In the genomic region with DNA sequence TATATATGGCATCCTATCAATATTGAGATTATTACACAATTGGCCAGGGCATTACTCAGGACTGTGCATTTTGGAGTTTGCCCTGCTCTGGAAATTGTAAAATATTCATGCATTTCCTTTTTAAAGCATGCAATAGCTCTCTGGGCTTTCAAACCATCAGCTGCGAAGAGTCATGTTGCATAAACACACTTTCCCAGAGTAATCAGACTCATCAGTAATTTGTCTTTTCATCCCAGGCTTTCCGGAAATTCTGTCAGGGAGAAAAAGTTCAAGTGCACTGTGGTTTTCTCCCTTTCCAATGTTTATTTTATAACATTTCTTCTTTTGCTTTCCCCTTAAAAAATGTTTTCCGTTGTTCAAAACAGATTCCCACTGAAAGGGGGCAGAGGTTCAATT, we compare ENCODE assay signal across 12 cellular contexts. TPM values are rescaled to one million over a fixed set of nuclear protein-coding genes. Genes with fewer than 3 reads are reported as not detected.
DNase-seq lines count a peak whose midpoint lies in the region; TF ChIP-seq lines count a peak whose summit lies in the region.
"Had no signal": no experiment of that assay in that cellular context is flagged by ENCODE, and none has a peak within 500 bp of the region (broad histone marks: within the 10 kb centered on the region; RNA-seq: fewer than 3 reads in every experiment).

No MANE protein-coding gene starts in this region.

- H3K9me2 ChIP-seq in Karpas-422 (replicated peaks; ENCODE audit: insufficient read depth, low read length), result no peaks in the 10 kb centered on the region

- peak overlapping the region; percentile 18 to 79 for H3K27ac ChIP-seq in right atrium auricular region
- H3K27ac ChIP-seq in spleen, result peak overlapping the region in 7 of 8 donors; percentile 14 to 72 (median 49)
- no peak overlapping the region for H3K27ac ChIP-seq in Karpas-422 (ENCODE audit: low read length)
- H3K27ac ChIP-seq: 22Rv1 had no signal

- H3K4me3 ChIP-seq in right atrium auricular region (peak overlapping the region; percentile 33 to 37), spleen (no peak overlapping the region), Karpas-422 (ENCODE audit: low read length) (no peak overlapping the region)

- WGBS in spleen, 5 donors, result 61 to 72% (median 64%) methylated on average over 3 of the region's 3 CpGs

- H3K4me2 ChIP-seq in Karpas-422 (ENCODE audit: low read depth, low read length, poor library complexity, severe bottlenecking), result no peak overlapping the region

- H3K27ac Mint-ChIP-seq in Calu3 (ENCODE audit: unreplicated experiment), result no peak overlapping the region
- H3K27ac Mint-ChIP-seq: stimulated activated memory B cell treated with anti-CD40 and anti-IgM and Interleukin-4, amounts not matched to agents 10 μg/mL and 1 μg/mL and 100 μg/mL, for 72 hours had no signal

- no peak overlapping the region for H2AFZ ChIP-seq in Karpas-422 (ENCODE audit: low read length)

- H3K9ac ChIP-seq in Karpas-422 (ENCODE audit: low read length), result no peak overlapping the region

- CTCF ChIA-PET in Calu3 (lab: Charles Lee), result no interaction called here

- peaks cover 0 to 19% of the 10 kb centered on the region in 2 donors for H3K4me1 ChIP-seq in right atrium auricular region
- H3K4me1 ChIP-seq in spleen, result peaks cover 0 to 19% (median 8%) of the 10 kb centered on the region in 6 donors
- H3K4me1 ChIP-seq in Karpas-422 (ENCODE audit: low read length), result no peaks in the 10 kb centered on the region

- no peaks in the 10 kb centered on the region for H3K9me3 Mint-ChIP-seq in Calu3 (ENCODE audit: low read depth, unreplicated experiment)
- H3K9me3 Mint-ChIP-seq: stimulated activated memory B cell treated with anti-CD40 and anti-IgM and Interleukin-4, amounts not matched to agents 10 μg/mL and 1 μg/mL and 100 μg/mL, for 72 hours had no signal

- no peaks in the 10 kb centered on the region for H3K9me3 ChIP-seq in right atrium auricular region
- H3K9me3 ChIP-seq in spleen, result no peaks in the 10 kb centered on the region
- H3K9me3 ChIP-seq in Karpas-422 (ENCODE audit: low read length), result no peaks in the 10 kb centered on the region

- H3K36me3 ChIP-seq in right atrium auricular region (no peaks in the 10 kb centered on the region), spleen (no peaks in the 10 kb centered on the region), Karpas-422 (ENCODE audit: insufficient read depth, low read length) (no peaks in the 10 kb centered on the region)

- intact Hi-C loops in spleen (cut with DNase I; ENCODE audit: low total_unique reads), result no loop called here
- intact Hi-C loops in Calu3 (cut with micrococcal nuclease; ENCODE audit: unreplicated experiment), result no loop called here

- no peak for TF ChIP-seq POLR2A in spleen (IDR thresholded peaks at IDR 0.05)

- TF ChIP-seq CTCF in right atrium auricular region (IDR thresholded peaks at IDR 0.05), result no peak
- TF ChIP-seq CTCF in spleen (IDR thresholded peaks at IDR 0.05 in 8 of 11, conservative IDR thresholded peaks at IDR 0.05 in 3 of 11), result no peak
- no peak for TF ChIP-seq CTCF in Calu3 (IDR thresholded peaks at IDR 0.05; ENCODE audit: unreplicated experiment)

- BruUV-seq in Calu3 (replicated peaks; lab: Mats Ljungman, UMichigan), result no TSS peak

- no peaks in the 10 kb centered on the region for H3K4me1 Mint-ChIP-seq in Calu3 (ENCODE audit: low read depth, unreplicated experiment)
- H3K4me1 Mint-ChIP-seq: stimulated activated memory B cell treated with anti-CD40 and anti-IgM and Interleukin-4, amounts not matched to agents 10 μg/mL and 1 μg/mL and 100 μg/mL, for 72 hours had no signal

- H4K20me1 ChIP-seq in Karpas-422 (ENCODE audit: insufficient read depth, low read depth, low read length), result no peaks in the 10 kb centered on the region

- no peaks in the 10 kb centered on the region for H3K27me3 ChIP-seq in right atrium auricular region
- H3K27me3 ChIP-seq in spleen (replicated peaks in 1 of 7), result peaks cover 0 to 12% (median 0%) of the 10 kb centered on the region in 7 donors
- no peaks in the 10 kb centered on the region for H3K27me3 ChIP-seq in Karpas-422 (ENCODE audit: low read length)

- H3K36me3 Mint-ChIP-seq in Calu3 (ENCODE audit: insufficient read depth, unreplicated experiment), result no peaks in the 10 kb centered on the region
- H3K36me3 Mint-ChIP-seq: stimulated activated memory B cell treated with anti-CD40 and anti-IgM and Interleukin-4, amounts not matched to agents 10 μg/mL and 1 μg/mL and 100 μg/mL, for 72 hours had no signal

- H3K4me3 Mint-ChIP-seq in Calu3 (ENCODE audit: low read depth, unreplicated experiment), result no peak overlapping the region
- H3K4me3 Mint-ChIP-seq: stimulated activated memory B cell treated with anti-CD40 and anti-IgM and Interleukin-4, amounts not matched to agents 10 μg/mL and 1 μg/mL and 100 μg/mL, for 72 hours had no signal

- no peaks in the 10 kb centered on the region for H3K27me3 Mint-ChIP-seq in Calu3 (ENCODE audit: unreplicated experiment)

- DNase-seq in DMS53 (lab: John Stamatoyannopoulos, UW), result peak; percentile 65
- no peak for DNase-seq in DMS53 treated with DMSO at 0.1 percent for 48 hours (lab: John Stamatoyannopoulos, UW; ENCODE audit: unreplicated experiment)
- peak; percentile 12 to 48 for DNase-seq in SHP77 (lab: John Stamatoyannopoulos, UW)
- DNase-seq in right atrium auricular region (ENCODE audit: low spot score), result no peak
- DNase-seq in spleen, result no peak
- DNase-seq in Calu3, result no peak
- DNase-seq in Karpas-422, result no peak
- no peak for DNase-seq in stimulated activated CD4-positive, alpha-beta T cell treated with anti-CD3 and anti-CD28 coated beads, Interleukin-15, amount 100 ng/mL, for 24 hours
- DNase-seq: activated T-cell treated with anti-CD3 and anti-CD28 coated beads, Interleukin-2, amount 50 U/mL, for 48 hours; GF-D8 had no signal

- H3K79me2 ChIP-seq in Karpas-422 (ENCODE audit: low read length), result no peaks in the 10 kb centered on the region

RNA-seq across cellular contexts. Expression of a gene that starts 38.9 kb away (rescaled TPM):
- total RNA-seq in right atrium auricular region (100 to 1,000 TPM; 141 to 356 TPM), spleen (10 to 100 TPM; 16.1 to 27.4 (median 21.4) TPM), Calu3 (2022) (51.9 and 67.4 TPM in 2 replicates)
- 10 to 100 TPM in 1 of 3 donors, 1 to 10 TPM in 2; 6.8 to 12.2 (median 8.8) TPM for polyA plus RNA-seq in spleen
- 0.26 TPM in 1 of 2 replicates, not detected in the other for total RNA-seq in Karpas-422 (2014; rRNA removed; shearing (Covaris generic); ENCODE audit: low replicate concordance)

Comparison
In these comparisons a context has a peak if more than half of its experiments do, and no peak if none do; other contexts are left out.
1. DNase-seq: peak in DMS53 (single experiment) and SHP77 (2 of 2); none in DMS53 treated with DMSO at 0.1 percent for 48 hours (single experiment), right atrium auricular region (single experiment), spleen (single experiment), Calu3 (single experiment), Karpas-422 (single experiment) and stimulated activated CD4-positive, alpha-beta T cell treated with anti-CD3 and anti-CD28 coated beads, Interleukin-15, amount 100 ng/mL, for 24 hours (single experiment).
2. H3K4me3 ChIP-seq: peak in right atrium auricular region (2 of 2); none in spleen (0 of 8) and Karpas-422 (single experiment).
3. RNA of a gene that starts 38.9 kb away (total RNA-seq): 141 to 356 TPM in right atrium auricular region, 51.9 to 67.4 TPM in Calu3 and 16.1 to 27.4 TPM in spleen; 0.26 TPM in Karpas-422; every median in the first group is over 10 times any median in the second.